ENCODE assay signal across 9 cellular contexts in genomic region chr6:32969685-32970412, GRCh38.
A peak's percentile ranks its signal among the peaks of the same experiment; 100 is the strongest.
DNase-seq lines count a peak whose midpoint lies in the region; FAIRE-seq and TF ChIP-seq lines count a peak whose summit lies in the region.
"Had no signal": no experiment of that assay in that cellular context is flagged by ENCODE, and none has a peak within 500 bp of the region (broad histone marks: within the 10 kb centered on the region; RNA-seq: fewer than 3 reads in every experiment).

No MANE protein-coding gene starts in this region.

- H3K27ac Mint-ChIP-seq in nephron = peak overlapping the region; percentile 100

- peaks cover 7 to 10% of the 10 kb centered on the region in 2 donors for H3K36me3 ChIP-seq in stomach smooth muscle (ENCODE audit: control insufficient read depth in 2 of 2, insufficient read depth in 2 of 2, low read length in 2 of 2)

- H3K27me3 Mint-ChIP-seq in nephron (ENCODE audit: low read depth) = no peaks in the 10 kb centered on the region

- FAIRE-seq in HTR-8/SVneo (lab: Jason Lieb, UNC) = no peak
- FAIRE-seq: colon had no signal

- TF ChIP-seq CTCF in nephron (IDR thresholded peaks at IDR 0.05; ENCODE audit: unreplicated experiment in 3 of 3) = peak in 2 of 3 experiments; percentile 9 to 40

- H3K27ac ChIP-seq in stomach smooth muscle (ENCODE audit: low read length) = peak overlapping the region; percentile 100

- peak overlapping the region; percentile 91 to 99 (median 92) for H3K4me3 Mint-ChIP-seq in nephron

- no peaks in the 10 kb centered on the region for H3K27me3 ChIP-seq in stomach smooth muscle (ENCODE audit: control insufficient read depth in 1 of 2, insufficient read depth in 2 of 2, low read length in 2 of 2)

- peaks cover 35% of the 10 kb centered on the region for H3K4me1 ChIP-seq in stomach smooth muscle (ENCODE audit: control insufficient read depth, insufficient read depth, low read length)

- peaks cover 25% of the 10 kb centered on the region for H3K4me1 Mint-ChIP-seq in nephron

- no peaks in the 10 kb centered on the region for H3K9me3 ChIP-seq in stomach smooth muscle (ENCODE audit: control insufficient read depth in 2 of 2, low read length in 2 of 2)

- H3K4me3 ChIP-seq in stomach smooth muscle (ENCODE audit: low read length in 2 of 2) = peak overlapping the region; percentile 99 to 100

- peak; percentile 79 for DNase-seq in CD1c-positive myeloid dendritic cell (ENCODE audit: extremely low spot score)
- peak; percentile 53 for DNase-seq in HTR-8/SVneo (ENCODE audit: insufficient read length, low spot score)
- DNase-seq in OCI-M1 (lab: John Stamatoyannopoulos, UW) = peak; percentile 96
- peak; percentile 88 to 90 for DNase-seq in activated T-cell treated with anti-CD3 and anti-CD28 coated beads, Interleukin-2, amount 50 U/mL, for 48 hours
- peak; percentile 96 for DNase-seq in fibroblast of gingiva (ENCODE audit: low read depth)
- DNase-seq in KG1 (lab: John Stamatoyannopoulos, UW) = no peak

- H3K9me3 Mint-ChIP-seq in nephron = no peaks in the 10 kb centered on the region

- H3K9ac ChIP-seq in stomach smooth muscle (ENCODE audit: low read length in 2 of 2) = peak overlapping the region; percentile 98 to 100

- peaks cover 28% of the 10 kb centered on the region for H3K36me3 Mint-ChIP-seq in nephron (ENCODE audit: low read depth)
